In genomic region chr3:56314842-56315241, GRCh38 we compare ENCODE assay signal across 12 cellular contexts.
A peak's percentile ranks its signal among the peaks of the same experiment; 100 is the strongest.
DNase-seq lines count a peak whose midpoint lies in the region; ATAC-seq and TF ChIP-seq lines count a peak whose summit lies in the region.
"Had no signal": no experiment of that assay in that cellular context is flagged by ENCODE, and none has a peak within 500 bp of the region (broad histone marks: within the 10 kb centered on the region; RNA-seq: fewer than 3 reads in every experiment).

No MANE protein-coding gene starts in this region.

- H3K36me3 ChIP-seq in left lung = no peaks in the 10 kb centered on the region
- H3K36me3 ChIP-seq: HAP-1 had no signal

- no peaks in the 10 kb centered on the region for H3K9me3 ChIP-seq in left lung
- H3K9me3 ChIP-seq: HAP-1 had no signal

- no peaks in the 10 kb centered on the region for H3K27me3 ChIP-seq in left lung

- H3K4me3 ChIP-seq in AG09309 (ENCODE audit: control insufficient read depth, low read depth, low read length) = no peak overlapping the region
- H3K4me3 ChIP-seq in left lung = no peak overlapping the region
- H3K4me3 ChIP-seq: HAP-1 had no signal

- intact Hi-C loops in left lung (cut with DNase I) = no loop called here
- intact Hi-C loops in activated T-helper 2 cell treated with anti-CD3 and anti-CD28 coated beads, Interferon-gamma antibody, Interleukin-2, Interleukin-4, amounts not matched to agents 10 μg/mL and 5 μg/mL and 100 μg/mL, durations not matched to agents 14 hours and 24 hours and 36 hours (cut with micrococcal nuclease) = no loop called here

- H3K4me1 Mint-ChIP-seq in chondrocyte (ENCODE audit: low read depth) = peaks cover 15% of the 10 kb centered on the region
- H3K4me1 Mint-ChIP-seq in activated T-helper 2 cell treated with anti-CD3 and anti-CD28 coated beads, Interferon-gamma antibody, Interleukin-2, Interleukin-4, amounts not matched to agents 10 μg/mL and 5 μg/mL and 100 μg/mL, durations not matched to agents 14 hours and 24 hours and 36 hours (ENCODE audit: low read depth) = peaks cover 4% of the 10 kb centered on the region

- H3K36me3 Mint-ChIP-seq in chondrocyte (ENCODE audit: low read depth) = no peaks in the 10 kb centered on the region
- H3K36me3 Mint-ChIP-seq in activated T-helper 2 cell treated with anti-CD3 and anti-CD28 coated beads, Interferon-gamma antibody, Interleukin-2, Interleukin-4, amounts not matched to agents 10 μg/mL and 5 μg/mL and 100 μg/mL, durations not matched to agents 14 hours and 24 hours and 36 hours (ENCODE audit: low read depth) = no peaks in the 10 kb centered on the region

- no peaks in the 10 kb centered on the region for H3K27me3 Mint-ChIP-seq in chondrocyte (ENCODE audit: low read depth)
- peaks cover 9% of the 10 kb centered on the region for H3K27me3 Mint-ChIP-seq in activated T-helper 2 cell treated with anti-CD3 and anti-CD28 coated beads, Interferon-gamma antibody, Interleukin-2, Interleukin-4, amounts not matched to agents 10 μg/mL and 5 μg/mL and 100 μg/mL, durations not matched to agents 14 hours and 24 hours and 36 hours (ENCODE audit: low read depth)

- H3K27ac Mint-ChIP-seq in chondrocyte (ENCODE audit: unreplicated experiment) = peak overlapping the region; percentile 50
- H3K27ac Mint-ChIP-seq in activated T-helper 2 cell treated with anti-CD3 and anti-CD28 coated beads, Interferon-gamma antibody, Interleukin-2, Interleukin-4, amounts not matched to agents 10 μg/mL and 5 μg/mL and 100 μg/mL, durations not matched to agents 14 hours and 24 hours and 36 hours = no peak overlapping the region

- no peaks in the 10 kb centered on the region for H3K9me3 Mint-ChIP-seq in chondrocyte (ENCODE audit: low read depth)
- H3K9me3 Mint-ChIP-seq in activated T-helper 2 cell treated with anti-CD3 and anti-CD28 coated beads, Interferon-gamma antibody, Interleukin-2, Interleukin-4, amounts not matched to agents 10 μg/mL and 5 μg/mL and 100 μg/mL, durations not matched to agents 14 hours and 24 hours and 36 hours = no peaks in the 10 kb centered on the region

- DNase-seq in AG09309 (ENCODE audit: low read depth) (peak; percentile 17), HK-2 (ENCODE audit: unreplicated experiment) (peak; percentile 45), chondrocyte (ENCODE audit: low spot score) (no peak), left lung (peak in 1 of 2 donors; percentile 33), NOMO-1 treated with dmso at 0.1 percent for 144 hours (lab: John Stamatoyannopoulos, UW; ENCODE audit: unreplicated experiment) (no peak), NCI-H187 treated with DMSO at 0.1 percent for 48 hours (lab: John Stamatoyannopoulos, UW) (no peak)
- no peak for DNase-seq in activated T-helper 2 cell treated with anti-CD3 and anti-CD28 coated beads, Interferon-gamma antibody, Interleukin-2, Interleukin-4, amounts not matched to agents 10 μg/mL and 5 μg/mL and 100 μg/mL, durations not matched to agents 14 hours and 24 hours and 36 hours (ENCODE audit: low spot score)
- DNase-seq in activated CD4-positive, alpha-beta T cell treated with anti-CD3 and anti-CD28 coated beads for 1 hour = no peak
- DNase-seq: KG1, NCI-H2081 had no signal

- H3K4me1 ChIP-seq in left lung = no peaks in the 10 kb centered on the region
- H3K4me1 ChIP-seq: HAP-1 had no signal

- TF ChIP-seq CTCF in AG09309 (IDR thresholded peaks at IDR 0.05; ENCODE audit: control insufficient read depth, insufficient read depth, low read depth, low read length, missing control alignments) (no peak), chondrocyte (IDR thresholded peaks at IDR 0.05) (no peak), left lung (IDR thresholded peaks at IDR 0.05) (no peak)

- no peak overlapping the region for H3K4me3 Mint-ChIP-seq in chondrocyte (ENCODE audit: unreplicated experiment)
- no peak overlapping the region for H3K4me3 Mint-ChIP-seq in activated T-helper 2 cell treated with anti-CD3 and anti-CD28 coated beads, Interferon-gamma antibody, Interleukin-2, Interleukin-4, amounts not matched to agents 10 μg/mL and 5 μg/mL and 100 μg/mL, durations not matched to agents 14 hours and 24 hours and 36 hours (ENCODE audit: low read depth)

- H3K27ac ChIP-seq in left lung = no peak overlapping the region
- H3K27ac ChIP-seq: C4-2B had no signal

- ATAC-seq in left lung = peak; percentile 80

Comparison
In these comparisons a context has a peak if more than half of its experiments do, and no peak if none do; other contexts are left out.
1. DNase-seq: peak in AG09309 (single experiment) and HK-2 (single experiment); none in chondrocyte (single experiment), NOMO-1 treated with dmso at 0.1 percent for 144 hours (single experiment), NCI-H187 treated with DMSO at 0.1 percent for 48 hours (single experiment), activated T-helper 2 cell treated with anti-CD3 and anti-CD28 coated beads, Interferon-gamma antibody, Interleukin-2, Interleukin-4, amounts not matched to agents 10 μg/mL and 5 μg/mL and 100 μg/mL, durations not matched to agents 14 hours and 24 hours and 36 hours (single experiment) and activated CD4-positive, alpha-beta T cell treated with anti-CD3 and anti-CD28 coated beads for 1 hour (single experiment).